In the genomic region with DNA sequence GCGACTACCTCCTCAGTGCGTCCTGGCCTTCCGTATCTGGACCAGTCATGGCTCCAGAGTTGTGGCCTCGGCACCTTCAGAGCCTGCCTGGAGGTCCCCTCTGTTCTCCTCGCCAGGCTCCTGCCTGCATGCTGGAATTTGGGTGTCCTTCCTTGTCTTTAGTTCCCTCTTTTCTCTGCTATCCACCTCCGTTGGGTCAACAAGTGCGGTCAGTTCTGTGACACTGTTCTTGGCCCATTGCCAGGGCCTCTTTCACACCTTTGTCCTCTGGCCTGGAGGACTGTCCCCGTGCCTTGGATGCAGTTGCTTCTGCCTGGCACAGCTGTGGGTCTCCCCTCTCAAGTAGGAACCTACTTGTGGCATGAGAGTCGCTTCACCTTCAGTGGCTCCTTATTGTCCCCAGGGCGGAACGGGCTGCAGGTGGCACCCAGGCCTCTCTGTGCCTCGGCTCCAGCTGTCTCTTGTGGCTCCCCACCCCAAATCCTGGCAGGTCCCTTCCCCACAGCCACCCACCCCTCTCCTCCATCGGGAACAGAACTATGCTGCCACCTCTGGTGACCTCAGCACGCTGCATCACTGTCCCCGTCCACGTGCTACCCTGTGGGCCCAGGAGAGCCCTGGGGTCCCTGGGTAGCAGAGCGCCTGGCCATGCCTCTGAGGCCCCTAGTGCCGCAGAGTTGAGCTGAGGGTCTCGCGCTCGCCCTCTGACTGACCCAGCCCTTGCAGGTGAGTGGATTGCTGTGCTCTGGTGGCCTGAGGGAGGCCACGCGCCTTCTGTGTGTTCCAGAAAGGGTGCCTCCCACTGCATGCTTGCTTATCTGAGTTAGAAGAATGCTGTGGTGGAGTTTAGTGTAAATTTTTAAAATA, we compare ENCODE assay signal across 7 cellular contexts. TPM values are rescaled to one million over a fixed set of nuclear protein-coding genes. Genes with fewer than 3 reads are reported as not detected.
DNase-seq lines count a peak whose midpoint lies in the region; ATAC-seq and TF ChIP-seq lines count a peak whose summit lies in the region.

No MANE protein-coding gene starts in this region.

- POLR2A ChIA-PET in IMR-90 (lab: Charles Lee; ENCODE audit: unreplicated experiment), result no interaction called here

- no peak for TF ChIP-seq POLR2A in IMR-90 (IDR thresholded peaks at IDR 0.05; ENCODE audit: low read depth, low read length)

- peak overlapping the region; percentile 34 to 96 (median 86) for H3K27ac Mint-ChIP-seq in brain

- H3K36me3 ChIP-seq in IMR-90 (ENCODE audit: control insufficient read depth, insufficient read depth, low read length) (peaks cover 39% of the 10 kb centered on the region), neutrophil (peaks cover 40% of the 10 kb centered on the region)

- no peak overlapping the region for H4K5ac ChIP-seq in IMR-90 (ENCODE audit: low read depth, low read length)

- H3K4me3 ChIP-seq in IMR-90 (ENCODE audit: insufficient read depth, low read depth, low read length) (no peak overlapping the region), neutrophil (ENCODE audit: low read depth in 1 of 2, low read length in 1 of 2) (no peak overlapping the region)

- H3K14ac ChIP-seq in IMR-90 (replicated peaks; ENCODE audit: low read depth, low read length), result no peak overlapping the region

- H3K4me2 ChIP-seq in IMR-90 (ENCODE audit: low read depth, low read length), result no peak overlapping the region

- no peak overlapping the region for H2BK120ac ChIP-seq in IMR-90 (ENCODE audit: low read depth, low read length)

- no peak for ATAC-seq in IMR-90 (ENCODE audit: low read depth)
- ATAC-seq in GM21360 (IDR thresholded peaks at IDR 0.05; ENCODE audit: unreplicated experiment), result no peak

- no peak overlapping the region for H2AK9ac ChIP-seq in IMR-90 (replicated peaks; ENCODE audit: low read depth, low read length, poor library complexity)

- H3K27me3 ChIP-seq in IMR-90 (ENCODE audit: control insufficient read depth, insufficient read depth, low read length), result no peaks in the 10 kb centered on the region
- H3K27me3 ChIP-seq in neutrophil, result no peaks in the 10 kb centered on the region

- DNase-seq in ELF-1 (ENCODE audit: low read depth, low spot score), result peak; percentile 75
- no peak for DNase-seq in IMR-90
- no peak for DNase-seq in hippocampal formation (lab: John Stamatoyannopoulos, UW)
- no peak for DNase-seq in H4 (ENCODE audit: low spot score)

- H3K9ac ChIP-seq in IMR-90 (ENCODE audit: low read depth, low read length), result no peak overlapping the region

- peaks cover 17% of the 10 kb centered on the region for H3K4me1 ChIP-seq in IMR-90 (ENCODE audit: control insufficient read depth, insufficient read depth, low read length)
- H3K4me1 ChIP-seq in neutrophil (ENCODE audit: control insufficient read depth in 1 of 2, insufficient read depth in 1 of 2, low read depth in 1 of 2, low read length in 1 of 2), result peaks cover 35 to 39% of the 10 kb centered on the region in 2 experiments

- no peak overlapping the region for H3K56ac ChIP-seq in IMR-90 (ENCODE audit: extremely low read depth, insufficient read depth, low read length)

- H3K27ac ChIP-seq in IMR-90 (ENCODE audit: insufficient read depth, low read length), result no peak overlapping the region; the same call in 1 of the 2 replicates
- H3K27ac ChIP-seq in neutrophil, result peak overlapping the region; percentile 67

- peaks cover 45% of the 10 kb centered on the region for H3K36me3 Mint-ChIP-seq in brain

- BruUV-seq in IMR-90 (replicated peaks; lab: Mats Ljungman, UMichigan), result no TSS peak

- H4K20me1 ChIP-seq in IMR-90 (ENCODE audit: insufficient read depth, low read length), result peaks cover 76% of the 10 kb centered on the region

- CTCF ChIA-PET in IMR-90 (lab: Yijun Ruan, JAX), result no interaction called here

- in situ Hi-C loops in IMR-90 (cut with MboI; ENCODE audit: low sequenced_read_pairs), result no loop called here

- H3K18ac ChIP-seq in IMR-90 (ENCODE audit: low read depth, low read length), result no peak overlapping the region

- 76% methylated on average over 13 of the region's 23 CpGs; no CpG with 5 or more reads in 1 of the 2 experiments for WGBS in IMR-90 (ENCODE audit: extremely low coverage in 2 of 2, insufficient read length in 1 of 2), 2 experiments

- no peak overlapping the region for H2BK5ac ChIP-seq in IMR-90 (ENCODE audit: low read depth, low read length, poor library complexity, severe bottlenecking)

- H4K91ac ChIP-seq in IMR-90 (ENCODE audit: insufficient read depth, low read depth, low read length), result no peak overlapping the region

- H3K9me3 ChIP-seq in IMR-90 (ENCODE audit: control insufficient read depth, insufficient read depth, low read length), result no peaks in the 10 kb centered on the region
- no peaks in the 10 kb centered on the region for H3K9me3 ChIP-seq in neutrophil

- H2BK15ac ChIP-seq in IMR-90 (ENCODE audit: low read depth, low read length), result no peak overlapping the region

- peaks cover 48% of the 10 kb centered on the region for H3K4me1 Mint-ChIP-seq in brain

- no peak overlapping the region for H2AK5ac ChIP-seq in IMR-90 (ENCODE audit: low read depth, low read length)

- H3K9me3 Mint-ChIP-seq in brain, result peaks cover 0 to 3% (median 0%) of the 10 kb centered on the region in 5 experiments

- dilution Hi-C loops in IMR-90 (cut with HindIII; ENCODE audit: low sequenced_read_pairs, unreplicated experiment), result no loop called here

- H3K4me3 Mint-ChIP-seq in brain, result peak overlapping the region; percentile 59 to 93 (median 64)

- H3K79me1 ChIP-seq in IMR-90 (ENCODE audit: low read depth in 1 of 2, low read length in 2 of 2), result peaks cover 16 to 80% of the 10 kb centered on the region in 2 experiments

- H2BK20ac ChIP-seq in IMR-90 (ENCODE audit: low read depth, low read length), result no peak overlapping the region

- peaks cover 4% of the 10 kb centered on the region for H3K27me3 Mint-ChIP-seq in brain

- intact Hi-C loops in IMR-90 (cut with micrococcal nuclease), result no loop called here

- H3K9me1 ChIP-seq in IMR-90 (ENCODE audit: insufficient read depth, low read length), result peaks cover 31% of the 10 kb centered on the region

- peak overlapping the region; percentile 16; the same call in 1 of the 2 replicates for H3K4ac ChIP-seq in IMR-90 (ENCODE audit: low read depth, low read length)

- no peak overlapping the region for H3K23ac ChIP-seq in IMR-90 (ENCODE audit: low read depth, low read length)

- TF ChIP-seq CTCF in IMR-90 (conservative IDR thresholded peaks at IDR 0.05; ENCODE audit: low read depth, low read length), result peak; percentile 32; the same call in 1 of the 2 replicates
- peak; percentile 18 to 60 for TF ChIP-seq CTCF in brain (conservative IDR thresholded peaks at IDR 0.05)
- TF ChIP-seq CTCF in neutrophil (IDR thresholded peaks at IDR 0.05), result no peak

- H4K8ac ChIP-seq in IMR-90 (ENCODE audit: low read depth in 2 of 2, low read length in 2 of 2), result no peak overlapping the region

- TF ChIP-seq RAD21 in IMR-90 (IDR thresholded peaks at IDR 0.05; ENCODE audit: low read length), result no peak

- H2AFZ ChIP-seq in IMR-90 (replicated peaks; ENCODE audit: low read length, poor library complexity), result no peak overlapping the region

TF ChIP-seq in IMR-90, 13 proteins besides CTCF, POLR2A, EP300 and RAD21 (continues in another document):
- TF ChIP-seq RFX5 (IDR thresholded peaks at IDR 0.05; ENCODE audit: low read depth, low read length), result no peak
- TF ChIP-seq MAFK (IDR thresholded peaks at IDR 0.05; ENCODE audit: low read depth, low read length), result no peak
- TF ChIP-seq, protein P1, sequence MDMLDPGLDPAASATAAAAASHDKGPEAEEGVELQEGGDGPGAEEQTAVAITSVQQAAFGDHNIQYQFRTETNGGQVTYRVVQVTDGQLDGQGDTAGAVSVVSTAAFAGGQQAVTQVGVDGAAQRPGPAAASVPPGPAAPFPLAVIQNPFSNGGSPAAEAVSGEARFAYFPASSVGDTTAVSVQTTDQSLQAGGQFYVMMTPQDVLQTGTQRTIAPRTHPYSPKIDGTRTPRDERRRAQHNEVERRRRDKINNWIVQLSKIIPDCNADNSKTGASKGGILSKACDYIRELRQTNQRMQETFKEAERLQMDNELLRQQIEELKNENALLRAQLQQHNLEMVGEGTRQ (IDR thresholded peaks at IDR 0.05; ENCODE audit: low read depth, low read length), result no peak
- TF ChIP-seq, protein P2, sequence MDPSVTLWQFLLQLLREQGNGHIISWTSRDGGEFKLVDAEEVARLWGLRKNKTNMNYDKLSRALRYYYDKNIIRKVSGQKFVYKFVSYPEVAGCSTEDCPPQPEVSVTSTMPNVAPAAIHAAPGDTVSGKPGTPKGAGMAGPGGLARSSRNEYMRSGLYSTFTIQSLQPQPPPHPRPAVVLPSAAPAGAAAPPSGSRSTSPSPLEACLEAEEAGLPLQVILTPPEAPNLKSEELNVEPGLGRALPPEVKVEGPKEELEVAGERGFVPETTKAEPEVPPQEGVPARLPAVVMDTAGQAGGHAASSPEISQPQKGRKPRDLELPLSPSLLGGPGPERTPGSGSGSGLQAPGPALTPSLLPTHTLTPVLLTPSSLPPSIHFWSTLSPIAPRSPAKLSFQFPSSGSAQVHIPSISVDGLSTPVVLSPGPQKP (IDR thresholded peaks at IDR 0.05; ENCODE audit: borderline replicate concordance, low read depth, low read length), result no peak

RNA-seq across cellular contexts. Expression of a gene that starts 4.7 kb away (rescaled TPM):
- total RNA-seq in IMR-90 (2012; rRNA removed), result 16.7 and 22.8 TPM in 2 replicates
- polyA plus RNA-seq in IMR-90 (2012; rRNA removed), result 21.5 and 25.3 TPM in 2 replicates
- 12.2 and 14.6 TPM in 2 replicates for polyA plus RNA-seq in IMR-90 (2012; cell fraction: cytosol; rRNA removed)
- polyA plus RNA-seq in IMR-90 (2012; cell fraction: nucleus; rRNA removed; ENCODE audit: low replicate concordance), result 122 and 125 TPM in 2 replicates
- 18.9 TPM for polyA plus RNA-seq in brain (ENCODE audit: insufficient read depth, low read depth, low replicate concordance)
- total RNA-seq in H4 (2014; rRNA removed; shearing (Covaris generic)), result 9.2 and 11.4 TPM in 2 replicates

RNA-seq across cellular contexts. Expression of a gene that starts 31.1 kb away (rescaled TPM):
- total RNA-seq in IMR-90 (2012; rRNA removed), result 173 and 271 TPM in 2 replicates
- 376 and 419 TPM in 2 replicates for polyA plus RNA-seq in IMR-90 (2012; rRNA removed)
- 171 and 509 TPM in 2 replicates for polyA plus RNA-seq in IMR-90 (2012; cell fraction: cytosol; rRNA removed)
- polyA plus RNA-seq in IMR-90 (2012; cell fraction: nucleus; rRNA removed; ENCODE audit: low replicate concordance), result 88.9 and 183 TPM in 2 replicates
- 197 TPM for polyA plus RNA-seq in brain (ENCODE audit: insufficient read depth, low read depth, low replicate concordance)
- 623 and 731 TPM in 2 replicates for total RNA-seq in H4 (2014; rRNA removed; shearing (Covaris generic))

RNA-seq across cellular contexts. Expression of a gene that starts 32.2 kb away (rescaled TPM):
- 12.8 and 22.0 TPM in 2 replicates for total RNA-seq in IMR-90 (2012; rRNA removed)
- 39.1 and 46.4 TPM in 2 replicates for polyA plus RNA-seq in IMR-90 (2012; rRNA removed)
- polyA plus RNA-seq in IMR-90 (2012; cell fraction: cytosol; rRNA removed), result 17.4 and 20.9 TPM in 2 replicates
- 229 and 533 TPM in 2 replicates for polyA plus RNA-seq in IMR-90 (2012; cell fraction: nucleus; rRNA removed; ENCODE audit: low replicate concordance)
- 31.3 TPM for polyA plus RNA-seq in brain (ENCODE audit: insufficient read depth, low read depth, low replicate concordance)
- total RNA-seq in H4 (2014; rRNA removed; shearing (Covaris generic)), result 12.2 and 16.6 TPM in 2 replicates

RNA-seq across cellular contexts. Expression of a gene that starts 46.8 kb away (rescaled TPM):
- 2.5 and 4.4 TPM in 2 replicates for total RNA-seq in IMR-90 (2012; rRNA removed)
- polyA plus RNA-seq in IMR-90 (2012; rRNA removed) (72.6 and 75.6 TPM in 2 replicates), brain (ENCODE audit: insufficient read depth, low read depth, low replicate concordance) (33.7 TPM)
- polyA plus RNA-seq in IMR-90 (2012; cell fraction: cytosol; rRNA removed), result 49.9 and 121 TPM in 2 replicates
- 275 and 805 TPM in 2 replicates for polyA plus RNA-seq in IMR-90 (2012; cell fraction: nucleus; rRNA removed; ENCODE audit: low replicate concordance)
- total RNA-seq in H4 (2014; rRNA removed; shearing (Covaris generic)), result 4.3 and 6.9 TPM in 2 replicates
